3 cellular contexts compared by ENCODE assay signal in genomic region chr1:221171768-221172167, GRCh38.
"Had no signal": no experiment of that assay in that cellular context is flagged by ENCODE, and none has a peak within 500 bp of the region (broad histone marks: within the 10 kb centered on the region; RNA-seq: fewer than 3 reads in every experiment).

No MANE protein-coding gene starts in this region.

- H3K4me3 ChIP-seq: GM12878 had no signal

- DNase-seq: GDM1, GF-D8 had no signal

- ATAC-seq: GM12878 had no signal
